In genomic region chr22:49964136-49964492, GRCh38 we compare ENCODE assay signal across 9 cellular contexts. TPM values are rescaled to one million over a fixed set of nuclear protein-coding genes. Genes with fewer than 3 reads are reported as not detected.
A peak's percentile ranks its signal among the peaks of the same experiment; 100 is the strongest.
DNase-seq lines count a peak whose midpoint lies in the region; ATAC-seq and TF ChIP-seq lines count a peak whose summit lies in the region.
"Had no signal": no experiment of that assay in that cellular context is flagged by ENCODE, and none has a peak within 500 bp of the region (broad histone marks: within the 10 kb centered on the region; RNA-seq: fewer than 3 reads in every experiment).

No MANE protein-coding gene starts in this region.

- ATAC-seq in T-cell (replicated peaks in 1 of 4) (no peak), GM23338 (no peak), HG03354 (IDR thresholded peaks at IDR 0.05; ENCODE audit: poor library complexity, severe bottlenecking, unreplicated experiment) (no peak), GM18520 (IDR thresholded peaks at IDR 0.05; ENCODE audit: unreplicated experiment) (no peak)

- intact Hi-C loops in CD4-positive, alpha-beta memory T cell (cut with micrococcal nuclease), result loop anchor here (5.0 kb wide), 1 partner anchor 127 kb away; no protein-coding TSS in a partner anchor

- CTCF ChIA-PET in CD4-positive, alpha-beta memory T cell (lab: Charles Lee; ENCODE audit: partially characterized antibody), result interaction anchor here (1.0 kb wide), 1 partner anchor 194 kb away, joined by 3 read pairs; no protein-coding TSS in a partner anchor
- CTCF ChIA-PET in T-cell (lab: Charles Lee), result no interaction called here

- H3K4me3 ChIP-seq in CD4-positive, alpha-beta memory T cell (ENCODE audit: low read length in 2 of 2), result no peak overlapping the region
- peak overlapping the region; percentile 80 for H3K4me3 ChIP-seq in epithelial cell of esophagus (ENCODE audit: low read length)
- H3K4me3 ChIP-seq in osteoblast (ENCODE audit: insufficient read depth, low read length), result no peak overlapping the region
- H3K4me3 ChIP-seq in GM23338, result no peak overlapping the region

- H3K4me3 Mint-ChIP-seq in CD4-positive, alpha-beta memory T cell, result peak overlapping the region in 5 of 8 donors; percentile 15 to 74 (median 66)
- H3K4me3 Mint-ChIP-seq in T-cell (peak overlapping the region; percentile 13 to 92 (median 87)), GM23338 (no peak overlapping the region; the same call in 2 of the 3 replicates)

- no peaks in the 10 kb centered on the region for H3K27me3 ChIP-seq in CD4-positive, alpha-beta memory T cell (ENCODE audit: insufficient read depth, low read length)
- H3K27me3 ChIP-seq in osteoblast (ENCODE audit: insufficient read depth, low read length) (no peaks in the 10 kb centered on the region), GM23338 (ENCODE audit: insufficient read depth) (peaks cover 17% of the 10 kb centered on the region)

- peaks cover 22% of the 10 kb centered on the region for H3K36me3 ChIP-seq in CD4-positive, alpha-beta memory T cell (ENCODE audit: insufficient read depth, low read length)
- H3K36me3 ChIP-seq in osteoblast (ENCODE audit: insufficient read depth, low read length) (peaks cover 14% of the 10 kb centered on the region), GM23338 (ENCODE audit: insufficient read depth) (no peaks in the 10 kb centered on the region)

- peaks cover 0 to 3% of the 10 kb centered on the region in 2 donors for H3K27me3 Mint-ChIP-seq in CD4-positive, alpha-beta memory T cell
- H3K27me3 Mint-ChIP-seq in T-cell, result no peaks in the 10 kb centered on the region
- H3K27me3 Mint-ChIP-seq in GM23338 (ENCODE audit: insufficient read depth, low read depth, poor library complexity), result peaks cover 9% of the 10 kb centered on the region

- no peaks in the 10 kb centered on the region for H3K9me2 ChIP-seq in GM23338 (ENCODE audit: insufficient read depth)

- H3K4me2 ChIP-seq in osteoblast (ENCODE audit: insufficient read depth, low read length) (no peak overlapping the region), GM23338 (no peak overlapping the region)

- H3K79me2 ChIP-seq in osteoblast (ENCODE audit: insufficient read depth, low read length) (peaks cover 37% of the 10 kb centered on the region), GM23338 (replicated peaks; ENCODE audit: insufficient read depth) (peaks cover 14% of the 10 kb centered on the region)

- DNase-seq in CD4-positive, alpha-beta memory T cell, result peak in 3 of 5 donors; percentile 42 to 51 (median 43)
- DNase-seq in T-cell (peak in 10 of 34 experiments; percentile 25 to 57 (median 40)), epithelial cell of esophagus (ENCODE audit: low read depth) (no peak), osteoblast (ENCODE audit: insufficient read length, low spot score, missing footprints) (peak; percentile 81), GM23338 (ENCODE audit: low spot score) (no peak), NCI-H82 (lab: John Stamatoyannopoulos, UW) (no peak)
- DNase-seq: NCI-H1092 treated with DMSO at 0.1 percent for 48 hours had no signal

- no peak overlapping the region for H2AFZ ChIP-seq in osteoblast (ENCODE audit: low read length)
- no peak overlapping the region for H2AFZ ChIP-seq in GM23338

- H3K36me3 Mint-ChIP-seq in CD4-positive, alpha-beta memory T cell, result peaks cover 6 to 24% of the 10 kb centered on the region in 2 donors
- H3K36me3 Mint-ChIP-seq in T-cell, result peaks cover 7% of the 10 kb centered on the region
- H3K36me3 Mint-ChIP-seq in GM23338 (ENCODE audit: low read depth), result peaks cover 19% of the 10 kb centered on the region

- TF ChIP-seq CTCF in epithelial cell of esophagus (IDR thresholded peaks at IDR 0.05; ENCODE audit: insufficient read depth, low read depth, low read length, missing control alignments) (no peak), osteoblast (IDR thresholded peaks at IDR 0.05; ENCODE audit: extremely low read depth, low read depth, low read length) (no peak), GM23338 (conservative IDR thresholded peaks at IDR 0.05; ENCODE audit: low read depth in 2 of 2) (no peak)

- peaks cover 0 to 8% (median 0%) of the 10 kb centered on the region in 8 donors for H3K9me3 Mint-ChIP-seq in CD4-positive, alpha-beta memory T cell
- no peaks in the 10 kb centered on the region for H3K9me3 Mint-ChIP-seq in T-cell
- no peaks in the 10 kb centered on the region; the same call in 2 of the 3 replicates for H3K9me3 Mint-ChIP-seq in GM23338

- H3K9me3 ChIP-seq in CD4-positive, alpha-beta memory T cell (ENCODE audit: control insufficient read depth in 1 of 2, low read length in 2 of 2), result no peaks in the 10 kb centered on the region
- no peaks in the 10 kb centered on the region for H3K9me3 ChIP-seq in osteoblast (ENCODE audit: low read depth, low read length)

- POLR2A ChIA-PET in CD4-positive, alpha-beta memory T cell (lab: Charles Lee; ENCODE audit: partially characterized antibody), result interaction anchor here (1.1 to 5.7 kb wide), 3 partner anchors 6 to 28 kb away, joined by 3 to 90 read pairs (median 80); no protein-coding TSS in a partner anchor
- POLR2A ChIA-PET in T-cell (lab: Charles Lee), result no interaction called here

- H3K27ac ChIP-seq in CD4-positive, alpha-beta memory T cell (ENCODE audit: low read depth, low read length), result peak overlapping the region; percentile 98
- H3K27ac ChIP-seq in osteoblast (ENCODE audit: low read depth, low read length) (no peak overlapping the region), GM23338 (ENCODE audit: low read depth) (no peak overlapping the region)

- no peaks in the 10 kb centered on the region for H3F3A ChIP-seq in GM23338 (replicated peaks; ENCODE audit: low read depth)

- H3K4me1 ChIP-seq in CD4-positive, alpha-beta memory T cell (ENCODE audit: insufficient read depth, low read length), result peaks cover 44% of the 10 kb centered on the region
- H3K4me1 ChIP-seq in osteoblast (ENCODE audit: insufficient read depth, low read length), result peaks cover 30% of the 10 kb centered on the region
- H3K4me1 ChIP-seq in GM23338 (ENCODE audit: insufficient read depth), result no peaks in the 10 kb centered on the region

- peak overlapping the region; percentile 89 to 95 (median 91) for H3K27ac Mint-ChIP-seq in CD4-positive, alpha-beta memory T cell
- H3K27ac Mint-ChIP-seq in T-cell (peak overlapping the region; percentile 68 to 87), GM23338 (no peak overlapping the region)

- peaks cover 5 to 49% (median 13%) of the 10 kb centered on the region in 4 donors for H3K4me1 Mint-ChIP-seq in CD4-positive, alpha-beta memory T cell
- H3K4me1 Mint-ChIP-seq in T-cell (peaks cover 30 to 43% (median 32%) of the 10 kb centered on the region in 3 donors), GM23338 (peaks cover 5% of the 10 kb centered on the region)

- H4K20me1 ChIP-seq in osteoblast (ENCODE audit: insufficient read depth, low read length) (peaks cover 13% of the 10 kb centered on the region), GM23338 (replicated peaks; ENCODE audit: insufficient read depth) (0 out of 2 replicates have a peak, but pooled peaks cover 5% of the 10 kb centered on the region)

TF ChIP-seq in GM23338, 12 proteins besides CTCF, POLR2A, EP300 and RAD21 (continues in another document):
- TF ChIP-seq, protein P1, sequence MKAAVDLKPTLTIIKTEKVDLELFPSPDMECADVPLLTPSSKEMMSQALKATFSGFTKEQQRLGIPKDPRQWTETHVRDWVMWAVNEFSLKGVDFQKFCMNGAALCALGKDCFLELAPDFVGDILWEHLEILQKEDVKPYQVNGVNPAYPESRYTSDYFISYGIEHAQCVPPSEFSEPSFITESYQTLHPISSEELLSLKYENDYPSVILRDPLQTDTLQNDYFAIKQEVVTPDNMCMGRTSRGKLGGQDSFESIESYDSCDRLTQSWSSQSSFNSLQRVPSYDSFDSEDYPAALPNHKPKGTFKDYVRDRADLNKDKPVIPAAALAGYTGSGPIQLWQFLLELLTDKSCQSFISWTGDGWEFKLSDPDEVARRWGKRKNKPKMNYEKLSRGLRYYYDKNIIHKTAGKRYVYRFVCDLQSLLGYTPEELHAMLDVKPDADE (IDR thresholded peaks at IDR 0.05), result no peak
- TF ChIP-seq EZH2 (IDR thresholded peaks at IDR 0.05; ENCODE audit: low read depth, unreplicated experiment) (no peak), EZH2phosphoT487 (IDR thresholded peaks at IDR 0.05; ENCODE audit: unreplicated experiment) (no peak), ZNF331 (CRISPR knock-in tag; IDR thresholded peaks at IDR 0.05; ENCODE audit: low read depth) (no peak)

RNA-seq across cellular contexts. Expression of gene PIM3, which starts 3.5 kb away (rescaled TPM):
- 10 to 100 TPM; 58.8 to 62.3 TPM for total RNA-seq in CD4-positive, alpha-beta memory T cell
- polyA plus RNA-seq in CD4-positive, alpha-beta memory T cell, result 10 to 100 TPM; 48.1 to 49.7 TPM
- total RNA-seq in T-cell (100 to 1,000 TPM in 2 of 5 donors, 10 to 100 TPM in 3; 61.5 to 167 (median 65.0) TPM), osteoblast (14.4 and 19.9 TPM in 2 replicates)
- 30.6 and 37.3 TPM in 2 replicates for total RNA-seq in GM23338 (2014; rRNA removed; shearing (Covaris generic))
- polyA plus RNA-seq in GM23338 (2016; fragmentation: Nextera tagmentation; extraction: Ambion mirVana), result 17.7 and 18.8 TPM in 2 replicates

RNA-seq across cellular contexts. Expression of gene CRELD2, which starts 45.7 kb away (rescaled TPM):
- 10 to 100 TPM; 36.0 to 36.2 TPM for total RNA-seq in CD4-positive, alpha-beta memory T cell
- polyA plus RNA-seq in CD4-positive, alpha-beta memory T cell, result 10 to 100 TPM; 40.2 to 46.1 TPM
- total RNA-seq in T-cell (10 to 100 TPM; 28.2 to 42.7 (median 39.6) TPM), osteoblast (28.0 and 31.1 TPM in 2 replicates)
- 34.4 and 35.7 TPM in 2 replicates for total RNA-seq in GM23338 (2014; rRNA removed; shearing (Covaris generic))
- 47.7 and 49.4 TPM in 2 replicates for polyA plus RNA-seq in GM23338 (2016; fragmentation: Nextera tagmentation; extraction: Ambion mirVana)

RNA-seq across cellular contexts. Expression of gene ALG12, which starts 45.9 kb away (rescaled TPM):
- 10 to 100 TPM; 19.6 to 27.2 TPM for total RNA-seq in CD4-positive, alpha-beta memory T cell
- 10 to 100 TPM; 16.9 to 19.0 TPM for polyA plus RNA-seq in CD4-positive, alpha-beta memory T cell
- total RNA-seq in T-cell (10 to 100 TPM; 15.7 to 22.1 (median 15.9) TPM), osteoblast (18.8 and 20.0 TPM in 2 replicates)
- 23.3 and 26.9 TPM in 2 replicates for total RNA-seq in GM23338 (2014; rRNA removed; shearing (Covaris generic))
- polyA plus RNA-seq in GM23338 (2016; fragmentation: Nextera tagmentation; extraction: Ambion mirVana), result 18.7 and 21.8 TPM in 2 replicates

RNA-seq across cellular contexts. Expression of gene IL17REL, which starts 48.5 kb away (rescaled TPM):
- not detected for total RNA-seq in CD4-positive, alpha-beta memory T cell
- polyA plus RNA-seq in CD4-positive, alpha-beta memory T cell, result not detected
- total RNA-seq in T-cell (under 1 TPM in 1 of 5 donors, not detected in 4; 0.10 TPM), osteoblast (not detected in 2 replicates)
- 0.31 TPM in 1 of 2 replicates, not detected in the other for total RNA-seq in GM23338 (2014; rRNA removed; shearing (Covaris generic))
- not detected in 2 replicates for polyA plus RNA-seq in GM23338 (2016; fragmentation: Nextera tagmentation; extraction: Ambion mirVana)

Comparison
In these comparisons a context has a peak if more than half of its experiments do, and no peak if none do; other contexts are left out.
1. DNase-seq: peak in CD4-positive, alpha-beta memory T cell (3 of 5) and osteoblast (single experiment); none in epithelial cell of esophagus (single experiment), GM23338 (single experiment) and NCI-H82 (single experiment).